Comparison of ENCODE assay signal across 8 cellular contexts in genomic region chr3:30642715-30643361, GRCh38. TPM values are rescaled to one million over a fixed set of nuclear protein-coding genes. Genes with fewer than 3 reads are reported as not detected.
DNase-seq lines count a peak whose midpoint lies in the region; ATAC-seq and TF ChIP-seq lines count a peak whose summit lies in the region.

No MANE protein-coding gene starts in this region.

- H3K27ac Mint-ChIP-seq in CD14-positive monocyte: peak overlapping the region in 6 of 7 donors; percentile 56 to 90 (median 80)
- H3K27ac Mint-ChIP-seq in activated naive CD8-positive, alpha-beta T cell: peak overlapping the region; percentile 97

- ATAC-seq in HG03135 (IDR thresholded peaks at IDR 0.05; ENCODE audit: unreplicated experiment): peak; percentile 40
- no peak for ATAC-seq in GM18520 (IDR thresholded peaks at IDR 0.05; ENCODE audit: unreplicated experiment)

- peaks cover 0 to 2% (median 0%) of the 10 kb centered on the region in 7 donors for H3K9me3 Mint-ChIP-seq in CD14-positive monocyte
- no peaks in the 10 kb centered on the region for H3K9me3 Mint-ChIP-seq in activated naive CD8-positive, alpha-beta T cell (ENCODE audit: low read depth)

- H3K36me3 Mint-ChIP-seq in CD14-positive monocyte: peaks cover 45 to 48% of the 10 kb centered on the region in 2 donors
- peaks cover 39% of the 10 kb centered on the region for H3K36me3 Mint-ChIP-seq in activated naive CD8-positive, alpha-beta T cell

- peaks cover 92% of the 10 kb centered on the region for H3K4me1 Mint-ChIP-seq in CD14-positive monocyte
- H3K4me1 Mint-ChIP-seq in activated naive CD8-positive, alpha-beta T cell (ENCODE audit: low read depth): peaks cover 98% of the 10 kb centered on the region

- no peak for TF ChIP-seq CTCF in CD14-positive monocyte (IDR thresholded peaks at IDR 0.05)

- no peaks in the 10 kb centered on the region for H3K27me3 Mint-ChIP-seq in CD14-positive monocyte (ENCODE audit: low read depth in 3 of 3)
- H3K27me3 Mint-ChIP-seq in activated naive CD8-positive, alpha-beta T cell: no peaks in the 10 kb centered on the region

- intact Hi-C loops in CD14-positive monocyte (cut with micrococcal nuclease): loop anchor here (5.0 to 10.0 kb wide), 2 partner anchors 36 to 902 kb away; partner anchors contain the start of gene TGFBR2 (in 1 of the 2)

- no peak for DNase-seq in CD14-positive monocyte (ENCODE audit: low spot score)
- peak; percentile 64 for DNase-seq in myocyte (ENCODE audit: low read depth)
- DNase-seq in superior temporal gyrus (ENCODE audit: extremely low spot score): no peak
- no peak for DNase-seq in OCI-M2 (lab: John Stamatoyannopoulos, UW; ENCODE audit: unreplicated experiment)
- DNase-seq in mesenteric fat pad (ENCODE audit: low spot score): no peak

- peak overlapping the region in 1 of 2 donors; percentile 11 for H3K4me3 Mint-ChIP-seq in CD14-positive monocyte
- peak overlapping the region; percentile 79 for H3K4me3 Mint-ChIP-seq in activated naive CD8-positive, alpha-beta T cell

RNA-seq across cellular contexts. Expression of gene TGFBR2, which starts 36.4 kb away (rescaled TPM):
- polyA plus RNA-seq in CD14-positive monocyte: 10 to 100 TPM; 46.6 to 60.3 TPM
- total RNA-seq in myocyte (102 and 106 TPM in 2 replicates), mesenteric fat pad (372 TPM)
- polyA plus RNA-seq in myocyte (2012): 109 TPM
